ENCODE assay signal across 11 cellular contexts in the genomic region with DNA sequence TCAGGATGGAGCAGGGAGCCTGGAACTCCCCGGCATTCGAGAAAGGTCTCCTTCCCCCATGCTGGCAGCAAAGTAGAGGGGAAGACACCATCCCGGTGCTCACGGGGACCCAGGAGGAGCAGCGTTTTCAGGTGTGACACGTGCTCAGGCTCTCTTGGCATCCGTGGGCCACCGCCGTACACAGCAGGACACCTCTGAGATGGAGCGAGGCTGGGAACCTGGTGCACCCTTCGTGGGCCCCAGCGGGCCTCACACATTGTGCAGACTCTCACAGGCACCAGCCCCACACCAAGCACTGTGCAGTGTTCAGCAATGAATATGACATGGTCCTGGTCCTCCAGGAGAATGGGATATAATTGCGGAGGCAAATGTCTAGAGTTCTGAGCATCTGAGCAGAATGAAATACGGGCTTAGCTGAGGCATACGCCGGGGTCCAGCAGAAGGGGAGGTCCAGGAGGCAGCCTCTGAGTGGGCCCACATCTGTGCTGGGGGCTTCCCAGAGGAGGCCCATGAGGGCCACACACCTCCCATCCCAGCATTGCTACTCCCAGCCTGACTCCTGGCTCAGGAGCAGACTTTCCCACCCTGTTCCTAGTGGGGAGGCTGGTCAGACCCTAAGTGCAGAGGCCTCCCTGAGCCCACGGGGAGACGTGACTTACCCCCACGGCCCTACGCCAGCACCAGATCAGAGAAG.
DNase-seq lines count a peak whose midpoint lies in the region; FAIRE-seq and TF ChIP-seq lines count a peak whose summit lies in the region.
"Had no signal": no experiment of that assay in that cellular context is flagged by ENCODE, and none has a peak within 500 bp of the region (broad histone marks: within the 10 kb centered on the region; RNA-seq: fewer than 3 reads in every experiment).

No MANE protein-coding gene starts in this region.

- TF ChIP-seq CTCF in keratinocyte (optimal IDR thresholded peaks at IDR 0.05 in 1 of 3, IDR thresholded peaks at IDR 0.05 in 1 of 3, conservative IDR thresholded peaks at IDR 0.05 in 1 of 3; ENCODE audit: extremely low read depth in 1 of 3, insufficient read depth in 2 of 3, low read length in 3 of 3): no peak
- no peak for TF ChIP-seq CTCF in stomach (IDR thresholded peaks at IDR 0.05)

- H3K4me1 ChIP-seq in keratinocyte (ENCODE audit: control insufficient read depth, extremely low read depth, insufficient read depth, low read length) (peaks cover 34% of the 10 kb centered on the region), stomach (peaks cover 60 to 89% (median 84%) of the 10 kb centered on the region in 4 donors)

- intact Hi-C loops in activated T-helper 2 cell treated with anti-CD3 and anti-CD28 coated beads, Interferon-gamma antibody, Interleukin-2, Interleukin-4, amounts not matched to agents 10 μg/mL and 5 μg/mL and 100 μg/mL, durations not matched to agents 14 hours and 24 hours and 36 hours (cut with micrococcal nuclease): no loop called here
- intact Hi-C loops in stomach (cut with DNase I; ENCODE audit: low total_unique reads): no loop called here

- no peak for FAIRE-seq in keratinocyte (lab: Jason Lieb, UNC)

- H3K4me3 ChIP-seq in keratinocyte (ENCODE audit: control insufficient read depth in 2 of 3, extremely low read depth in 1 of 3, insufficient read depth in 2 of 3, low read depth in 1 of 3, low read length in 3 of 3) (peak overlapping the region in 1 of 3 experiments; percentile 79), stomach (peak overlapping the region; percentile 69 to 78 (median 74))

- no peak for TF ChIP-seq EP300 in stomach (IDR thresholded peaks at IDR 0.05)

- H3K27ac ChIP-seq in keratinocyte (ENCODE audit: control insufficient read depth, insufficient read depth, low read length): no peak overlapping the region
- H3K27ac ChIP-seq in stomach: peak overlapping the region; percentile 84 to 96 (median 95)

- peak overlapping the region; percentile 87 for H3K4me3 Mint-ChIP-seq in activated T-cell treated with anti-CD3 and anti-CD28 coated beads, Interleukin-2, amount 50 U/mL, for 24 hours
- peak overlapping the region; percentile 70 for H3K4me3 Mint-ChIP-seq in activated T-helper 2 cell treated with anti-CD3 and anti-CD28 coated beads, Interferon-gamma antibody, Interleukin-2, Interleukin-4, amounts not matched to agents 10 μg/mL and 5 μg/mL and 100 μg/mL, durations not matched to agents 14 hours and 24 hours and 36 hours (ENCODE audit: low read depth)

- H3K27me3 Mint-ChIP-seq in activated T-cell treated with anti-CD3 and anti-CD28 coated beads, Interleukin-2, amount 50 U/mL, for 24 hours: no peaks in the 10 kb centered on the region
- no peaks in the 10 kb centered on the region for H3K27me3 Mint-ChIP-seq in activated T-helper 2 cell treated with anti-CD3 and anti-CD28 coated beads, Interferon-gamma antibody, Interleukin-2, Interleukin-4, amounts not matched to agents 10 μg/mL and 5 μg/mL and 100 μg/mL, durations not matched to agents 14 hours and 24 hours and 36 hours (ENCODE audit: low read depth)

- H3K4me2 ChIP-seq in keratinocyte (ENCODE audit: control insufficient read depth, extremely low read depth, insufficient read depth, low read depth, low read length): peak overlapping the region; percentile 97

- no peaks in the 10 kb centered on the region for H3K9me3 ChIP-seq in keratinocyte (ENCODE audit: control insufficient read depth, low read depth, low read length)
- H3K9me3 ChIP-seq in stomach: no peaks in the 10 kb centered on the region
- H3K9me3 ChIP-seq: upper lobe of right lung had no signal

- no peaks in the 10 kb centered on the region for H3K9me3 Mint-ChIP-seq in activated T-cell treated with anti-CD3 and anti-CD28 coated beads, Interleukin-2, amount 50 U/mL, for 24 hours
- no peaks in the 10 kb centered on the region for H3K9me3 Mint-ChIP-seq in activated T-helper 2 cell treated with anti-CD3 and anti-CD28 coated beads, Interferon-gamma antibody, Interleukin-2, Interleukin-4, amounts not matched to agents 10 μg/mL and 5 μg/mL and 100 μg/mL, durations not matched to agents 14 hours and 24 hours and 36 hours

- DNase-seq in activated T-cell treated with anti-CD3 and anti-CD28 coated beads, Interleukin-2, amount 50 U/mL, for 24 hours: no peak
- DNase-seq in activated T-cell treated with anti-CD3 and anti-CD28 coated beads, Interleukin-2, amount 50 U/mL, for 1 hour: no peak
- no peak for DNase-seq in activated T-helper 2 cell treated with anti-CD3 and anti-CD28 coated beads, Interferon-gamma antibody, Interleukin-2, Interleukin-4, amounts not matched to agents 10 μg/mL and 5 μg/mL and 100 μg/mL, durations not matched to agents 14 hours and 24 hours and 36 hours (ENCODE audit: low spot score)
- DNase-seq in keratinocyte (ENCODE audit: low read depth, low spot score) (no peak), stomach (no peak), DMS153 (lab: John Stamatoyannopoulos, UW) (no peak), dermis blood vessel endothelial cell (no peak), OCI-M1 (lab: John Stamatoyannopoulos, UW) (no peak)
- DNase-seq: RPMI8226; stimulated activated CD4-positive, alpha-beta T cell treated with anti-CD3 and anti-CD28 coated beads, Interleukin-15, amount 100 ng/mL, for 24 hours; upper lobe of right lung had no signal

- peaks cover 47% of the 10 kb centered on the region for H3K4me1 Mint-ChIP-seq in activated T-cell treated with anti-CD3 and anti-CD28 coated beads, Interleukin-2, amount 50 U/mL, for 24 hours (ENCODE audit: low read depth)
- peaks cover 30% of the 10 kb centered on the region for H3K4me1 Mint-ChIP-seq in activated T-helper 2 cell treated with anti-CD3 and anti-CD28 coated beads, Interferon-gamma antibody, Interleukin-2, Interleukin-4, amounts not matched to agents 10 μg/mL and 5 μg/mL and 100 μg/mL, durations not matched to agents 14 hours and 24 hours and 36 hours (ENCODE audit: low read depth)

- H3K9ac ChIP-seq in keratinocyte (ENCODE audit: control insufficient read depth, extremely low read depth, insufficient read depth, low read length): no peak overlapping the region

- no peak overlapping the region for H2AFZ ChIP-seq in keratinocyte (ENCODE audit: control insufficient read depth, low read length)

- H3K9me1 ChIP-seq in keratinocyte (ENCODE audit: control insufficient read depth, extremely low read depth, insufficient read depth, low read length): no peaks in the 10 kb centered on the region

- peaks cover 17% of the 10 kb centered on the region for H3K36me3 Mint-ChIP-seq in activated T-cell treated with anti-CD3 and anti-CD28 coated beads, Interleukin-2, amount 50 U/mL, for 24 hours (ENCODE audit: low read depth)
- peaks cover 11% of the 10 kb centered on the region for H3K36me3 Mint-ChIP-seq in activated T-helper 2 cell treated with anti-CD3 and anti-CD28 coated beads, Interferon-gamma antibody, Interleukin-2, Interleukin-4, amounts not matched to agents 10 μg/mL and 5 μg/mL and 100 μg/mL, durations not matched to agents 14 hours and 24 hours and 36 hours (ENCODE audit: low read depth)

- H3K27ac Mint-ChIP-seq in activated T-cell treated with anti-CD3 and anti-CD28 coated beads, Interleukin-2, amount 50 U/mL, for 24 hours: peak overlapping the region; percentile 29
- H3K27ac Mint-ChIP-seq in activated T-helper 2 cell treated with anti-CD3 and anti-CD28 coated beads, Interferon-gamma antibody, Interleukin-2, Interleukin-4, amounts not matched to agents 10 μg/mL and 5 μg/mL and 100 μg/mL, durations not matched to agents 14 hours and 24 hours and 36 hours: no peak overlapping the region

- H3K27me3 ChIP-seq in keratinocyte (ENCODE audit: control insufficient read depth, extremely low read depth, insufficient read depth, low read length): no peaks in the 10 kb centered on the region
- H3K27me3 ChIP-seq in stomach: no peaks in the 10 kb centered on the region
- H3K27me3 ChIP-seq: upper lobe of right lung had no signal

- no peaks in the 10 kb centered on the region for H4K20me1 ChIP-seq in keratinocyte (ENCODE audit: control insufficient read depth, extremely low read depth, insufficient read depth, low read length)

- no peaks in the 10 kb centered on the region for H3K36me3 ChIP-seq in keratinocyte (ENCODE audit: control insufficient read depth in 2 of 2, extremely low read depth in 1 of 2, insufficient read depth in 2 of 2, low read length in 2 of 2)
- H3K36me3 ChIP-seq in stomach: peaks cover 0 to 3% (median 0%) of the 10 kb centered on the region in 4 donors
- H3K36me3 ChIP-seq: upper lobe of right lung had no signal

- no peak for TF ChIP-seq POLR2A in stomach (IDR thresholded peaks at IDR 0.05)

- dilution Hi-C loops in keratinocyte (cut with MboI; ENCODE audit: extremely low pct_ligation_motif_present, low sequenced_read_pairs): no loop called here

- H3K79me2 ChIP-seq in keratinocyte (ENCODE audit: control insufficient read depth, insufficient read depth, low read length): no peaks in the 10 kb centered on the region

- 67 to 85% (median 73%) methylated on average over 16 to 20 of the region's 20 CpGs for WGBS in stomach, 5 donors
